8 cellular contexts compared by ENCODE assay signal in the genomic region with DNA sequence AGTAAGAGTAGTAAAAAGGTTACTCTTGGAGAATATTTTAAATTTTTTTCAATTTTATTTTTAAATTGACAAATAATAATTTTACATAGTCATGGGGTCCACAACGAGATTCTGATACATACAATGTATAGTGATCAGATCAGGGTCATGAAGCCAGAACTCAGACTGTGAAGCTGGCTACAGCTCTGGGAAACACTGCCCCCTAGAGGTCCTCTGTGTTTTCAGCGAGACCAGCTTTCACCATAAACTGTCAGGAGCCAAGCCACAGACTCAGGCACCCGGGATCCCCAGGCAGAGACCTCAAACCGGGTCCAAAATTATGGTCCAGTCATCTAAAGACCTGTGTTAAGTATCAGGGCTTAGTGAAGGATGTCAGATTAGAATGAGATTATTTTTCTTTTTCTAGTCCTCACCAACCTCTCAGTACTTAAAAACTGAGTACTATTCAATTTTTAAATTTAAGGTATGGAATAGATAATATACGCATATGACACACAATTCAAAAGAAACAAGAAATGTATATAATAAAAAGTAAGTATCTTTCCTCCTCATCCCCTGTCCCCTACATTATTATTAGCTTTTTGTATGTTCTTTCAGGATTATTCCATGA.
A peak's percentile ranks its signal among the peaks of the same experiment; 100 is the strongest.
DNase-seq lines count a peak whose midpoint lies in the region; ATAC-seq, FAIRE-seq and TF ChIP-seq lines count a peak whose summit lies in the region.

No MANE protein-coding gene starts in this region.

- no peaks in the 10 kb centered on the region for H3K79me1 ChIP-seq in mesendoderm (ENCODE audit: low read length)

- H2BK15ac ChIP-seq in mesendoderm (replicated peaks; ENCODE audit: low read depth): no peak overlapping the region

- H3K9ac ChIP-seq in OCI-LY3 (ENCODE audit: low read length) (no peak overlapping the region), mesendoderm (ENCODE audit: low read length) (no peak overlapping the region)

- no peaks in the 10 kb centered on the region for H3K36me3 ChIP-seq in OCI-LY3 (replicated peaks; ENCODE audit: low read depth, low read length)
- H3K36me3 ChIP-seq in bronchial epithelial cell (ENCODE audit: control insufficient read depth, insufficient read depth, low read length): no peaks in the 10 kb centered on the region
- H3K36me3 ChIP-seq in mesendoderm (ENCODE audit: control insufficient read depth, insufficient read depth, low read length): no peaks in the 10 kb centered on the region
- no peaks in the 10 kb centered on the region for H3K36me3 ChIP-seq in uterus

- no peak overlapping the region for H2AFZ ChIP-seq in OCI-LY3 (ENCODE audit: low read depth, low read length)

- no peak overlapping the region for H3K56ac ChIP-seq in mesendoderm (ENCODE audit: low read length)

- peak; percentile 58 for ATAC-seq in GM19397 (IDR thresholded peaks at IDR 0.05; ENCODE audit: unreplicated experiment)

- FAIRE-seq in bronchial epithelial cell (lab: Jason Lieb, UNC): no peak

- no peak overlapping the region for H3K18ac ChIP-seq in mesendoderm (ENCODE audit: low read length)

- TF ChIP-seq CTCF in OCI-LY3 (IDR thresholded peaks at IDR 0.05; ENCODE audit: low read depth, low read length) (peak; percentile 78), bronchial epithelial cell (IDR thresholded peaks at IDR 0.05; ENCODE audit: insufficient read depth, low read length, severe bottlenecking) (peak; percentile 73), uterus (IDR thresholded peaks at IDR 0.05) (peak in 1 of 4 experiments; percentile 15)

- no peak overlapping the region for H2AK5ac ChIP-seq in mesendoderm (ENCODE audit: low read length)

- no peak for TF ChIP-seq POLR2A in uterus (IDR thresholded peaks at IDR 0.05)

- H3K23ac ChIP-seq in mesendoderm (ENCODE audit: low read length): no peak overlapping the region

- H3K4me3 ChIP-seq in OCI-LY3 (ENCODE audit: low read length) (no peak overlapping the region), bronchial epithelial cell (ENCODE audit: low read depth, low read length) (no peak overlapping the region), mesendoderm (ENCODE audit: low read length) (no peak overlapping the region), uterus (no peak overlapping the region)

- H3K4me2 ChIP-seq in OCI-LY3 (ENCODE audit: low read length) (0 out of 2 replicates have a peak overlapping the region, but pooled peaks have one; percentile 18), mesendoderm (ENCODE audit: low read length) (no peak overlapping the region)

- no peak overlapping the region for H4K8ac ChIP-seq in mesendoderm (ENCODE audit: low read depth, low read length)

- H3K79me2 ChIP-seq in OCI-LY3 (ENCODE audit: low read length): no peaks in the 10 kb centered on the region
- no peaks in the 10 kb centered on the region for H3K79me2 ChIP-seq in mesendoderm (ENCODE audit: control insufficient read depth, insufficient read depth, low read length)

- peak; percentile 5 for DNase-seq in EH (ENCODE audit: low read depth)
- peak; percentile 62 for DNase-seq in HK-2 (ENCODE audit: unreplicated experiment)
- peak; percentile 31 for DNase-seq in bronchial epithelial cell (ENCODE audit: low read depth)
- peak; percentile 73 for DNase-seq in mesendoderm
- DNase-seq in amniotic stem cell (lab: John Stamatoyannopoulos, UW): no peak
- DNase-seq in uterus: no peak

- H3K27me3 ChIP-seq in OCI-LY3 (ENCODE audit: low read depth, low read length) (no peaks in the 10 kb centered on the region), bronchial epithelial cell (ENCODE audit: control insufficient read depth, insufficient read depth, low read length) (no peaks in the 10 kb centered on the region), mesendoderm (ENCODE audit: insufficient read depth, low read length, poor library complexity) (no peaks in the 10 kb centered on the region), uterus (peaks cover 0 to 3% of the 10 kb centered on the region in 2 donors)

- no peak overlapping the region for H2BK5ac ChIP-seq in mesendoderm (ENCODE audit: low read length)

- intact Hi-C loops in uterus (cut with DNase I; ENCODE audit: low total_unique reads): no loop called here

- H3K4me1 ChIP-seq in OCI-LY3 (ENCODE audit: low read length) (0 out of 2 replicates have a peak, but pooled peaks cover 2% of the 10 kb centered on the region), mesendoderm (ENCODE audit: control insufficient read depth, low read depth, low read length) (no peaks in the 10 kb centered on the region), uterus (no peaks in the 10 kb centered on the region)

- H3K4ac ChIP-seq in mesendoderm (ENCODE audit: low read depth, low read length): no peak overlapping the region

- H2BK120ac ChIP-seq in mesendoderm (ENCODE audit: low read depth, low read length): no peak overlapping the region

- whole genome bisulfite sequencing in mesendoderm (ENCODE audit: extremely low coverage, insufficient coverage, low lambda C conversion rate): no CpG with 5 or more reads among the region's 5 CpGs

- no peaks in the 10 kb centered on the region for H3K9me3 ChIP-seq in OCI-LY3 (ENCODE audit: insufficient read depth, low read length)
- no peaks in the 10 kb centered on the region for H3K9me3 ChIP-seq in uterus

- H4K20me1 ChIP-seq in OCI-LY3 (ENCODE audit: insufficient read depth, low read length): no peaks in the 10 kb centered on the region

- no peak overlapping the region for H3K27ac ChIP-seq in OCI-LY3 (ENCODE audit: low read length)
- H3K27ac ChIP-seq in mesendoderm (ENCODE audit: low read depth, low read length): no peak overlapping the region
- no peak overlapping the region for H3K27ac ChIP-seq in uterus

- no peak overlapping the region for H4K5ac ChIP-seq in mesendoderm (ENCODE audit: low read length)

Comparison
In these comparisons a context has a peak if more than half of its experiments do, and no peak if none do; other contexts are left out.
1. DNase-seq: peak in EH (single experiment), HK-2 (single experiment), bronchial epithelial cell (single experiment) and mesendoderm (single experiment); none in amniotic stem cell (single experiment) and uterus (0 of 2).